Comparison of ENCODE assay signal across 8 cellular contexts in the genomic region with DNA sequence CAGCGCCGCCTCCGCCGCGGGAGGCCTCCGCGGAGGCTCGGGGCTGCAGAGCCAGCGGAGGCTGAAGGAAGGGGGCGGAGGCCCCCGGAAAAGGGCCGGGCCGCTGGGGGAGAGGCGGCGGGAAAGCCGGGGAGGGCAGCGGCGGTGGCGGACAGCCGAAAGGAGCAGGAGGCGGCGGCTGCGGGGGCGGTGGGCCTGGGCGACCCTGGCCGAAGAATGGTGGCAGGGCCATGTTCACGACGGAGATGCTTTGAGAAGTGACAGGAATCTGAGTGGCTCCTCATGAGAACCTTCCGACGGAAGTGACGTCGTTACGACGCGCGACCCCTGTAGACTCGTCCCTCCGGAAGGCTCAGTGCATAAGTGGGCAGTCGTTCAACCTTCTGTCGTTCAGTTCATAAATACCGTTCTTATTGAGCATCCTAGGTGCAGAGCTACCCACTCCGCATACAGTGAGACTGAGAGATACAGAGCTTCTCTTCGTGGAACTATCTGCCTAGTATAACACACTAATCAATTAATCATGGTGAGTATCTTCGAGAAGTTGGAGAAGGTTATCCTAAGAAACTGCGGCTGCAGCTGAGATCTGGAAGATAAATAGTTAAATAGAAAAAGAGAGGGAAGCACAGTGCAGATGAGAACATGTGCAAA. TPM values are rescaled to one million over a fixed set of nuclear protein-coding genes. Genes with fewer than 3 reads are reported as not detected.
DNase-seq lines count a peak whose midpoint lies in the region; ATAC-seq and TF ChIP-seq lines count a peak whose summit lies in the region.

A gene with protein sequence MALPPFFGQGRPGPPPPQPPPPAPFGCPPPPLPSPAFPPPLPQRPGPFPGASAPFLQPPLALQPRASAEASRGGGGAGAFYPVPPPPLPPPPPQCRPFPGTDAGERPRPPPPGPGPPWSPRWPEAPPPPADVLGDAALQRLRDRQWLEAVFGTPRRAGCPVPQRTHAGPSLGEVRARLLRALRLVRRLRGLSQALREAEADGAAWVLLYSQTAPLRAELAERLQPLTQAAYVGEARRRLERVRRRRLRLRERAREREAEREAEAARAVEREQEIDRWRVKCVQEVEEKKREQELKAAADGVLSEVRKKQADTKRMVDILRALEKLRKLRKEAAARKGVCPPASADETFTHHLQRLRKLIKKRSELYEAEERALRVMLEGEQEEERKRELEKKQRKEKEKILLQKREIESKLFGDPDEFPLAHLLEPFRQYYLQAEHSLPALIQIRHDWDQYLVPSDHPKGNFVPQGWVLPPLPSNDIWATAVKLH (minus strand): TSS at position 259 of the 651 bp plus-strand sequence. CDS start 27 bp downstream, at position 232.

- intact Hi-C loops in activated CD4-positive, alpha-beta T cell treated with anti-CD3 and anti-CD28 coated beads, Interleukin-2, amount 10 ng/mL, durations not matched to agents 24 days and 14 days (cut with micrococcal nuclease) = loop anchor here (1.0 to 10.0 kb wide), 6 partner anchors 52 to 747 kb away; a partner anchor contains a TSS

- H3K9me3 Mint-ChIP-seq in activated CD4-positive, alpha-beta T cell treated with anti-CD3 and anti-CD28 coated beads, Interleukin-2, amount 10 ng/mL, durations not matched to agents 24 days and 14 days = peaks cover 7% of the 10 kb centered on the region

- peaks cover 13% of the 10 kb centered on the region for H3K36me3 Mint-ChIP-seq in activated CD4-positive, alpha-beta T cell treated with anti-CD3 and anti-CD28 coated beads, Interleukin-2, amount 10 ng/mL, durations not matched to agents 24 days and 14 days (ENCODE audit: low read depth)

- H3K27ac Mint-ChIP-seq in activated CD4-positive, alpha-beta T cell treated with anti-CD3 and anti-CD28 coated beads, Interleukin-2, amount 10 ng/mL, durations not matched to agents 24 days and 14 days = peak within 1 kb of the TSS; percentile 89

- H3K4me3 Mint-ChIP-seq in activated CD4-positive, alpha-beta T cell treated with anti-CD3 and anti-CD28 coated beads, Interleukin-2, amount 10 ng/mL, durations not matched to agents 24 days and 14 days = peak within 1 kb of the TSS; percentile 91

- DNase-seq in Ammon's horn (ENCODE audit: low spot score) (peak; percentile 98), GM19238 (ENCODE audit: insufficient read length, low spot score) (peak; percentile 95), NCI-H526 (lab: John Stamatoyannopoulos, UW) (peak; percentile 86 to 94), coronary artery (ENCODE audit: low spot score) (peak; percentile 88), left kidney (ENCODE audit: low read depth, low spot score) (peak; percentile 98)
- peak; percentile 96 for DNase-seq in activated CD4-positive, alpha-beta T cell treated with anti-CD3 and anti-CD28 coated beads, Interleukin-2, amount 10 ng/mL, durations not matched to agents 24 days and 14 days
- peak; percentile 80 to 82 for DNase-seq in stimulated activated CD4-positive, alpha-beta T cell treated with anti-CD3 and anti-CD28 coated beads, Interleukin-2, amount 100 ng/mL, for 24 hours

- ATAC-seq in HG03457 (IDR thresholded peaks at IDR 0.05; ENCODE audit: unreplicated experiment) = peak; percentile 83

- no peaks in the 10 kb centered on the region for H3K27me3 Mint-ChIP-seq in activated CD4-positive, alpha-beta T cell treated with anti-CD3 and anti-CD28 coated beads, Interleukin-2, amount 10 ng/mL, durations not matched to agents 24 days and 14 days

- peaks cover 25% of the 10 kb centered on the region for H3K4me1 Mint-ChIP-seq in activated CD4-positive, alpha-beta T cell treated with anti-CD3 and anti-CD28 coated beads, Interleukin-2, amount 10 ng/mL, durations not matched to agents 24 days and 14 days

- TF ChIP-seq CTCF in coronary artery (IDR thresholded peaks at IDR 0.05) = no peak

- H3K27ac ChIP-seq in coronary artery = peak within 1 kb of the TSS; percentile 75 to 85

- H3K4me3 ChIP-seq in coronary artery = peak within 1 kb of the TSS; percentile 75

RNA-seq across cellular contexts. Expression of the gene that starts here (rescaled TPM):
- total RNA-seq in activated CD4-positive, alpha-beta T cell treated with anti-CD3 and anti-CD28 coated beads, Interleukin-2, amount 10 ng/mL, durations not matched to agents 24 days and 14 days = 59.9 and 60.1 TPM in 2 replicates

Comparison
In these comparisons a context has a peak if more than half of its experiments do, and no peak if none do; other contexts are left out.
1. Peak in every context shown above with its lines: DNase-seq, ATAC-seq, H3K4me3 ChIP-seq and H3K27ac ChIP-seq.